Comparison of ENCODE assay signal across 1 cellular context in genomic region chr12:92933606-92934005, GRCh38.
TF ChIP-seq lines count a peak whose summit lies in the region.

No MANE protein-coding gene starts in this region.

TF ChIP-seq in IMR-90, 13 proteins besides CTCF, POLR2A, EP300 and RAD21 (continued from another document):
- TF ChIP-seq SMC3 (IDR thresholded peaks at IDR 0.05; ENCODE audit: low read depth, low read length) (no peak), BHLHE40 (IDR thresholded peaks at IDR 0.05; ENCODE audit: low read depth, low read length) (no peak)
TF ChIP-seq in IMR-90: peak in this region for 0.
